ENCODE assay signal across 8 cellular contexts in the genomic region with DNA sequence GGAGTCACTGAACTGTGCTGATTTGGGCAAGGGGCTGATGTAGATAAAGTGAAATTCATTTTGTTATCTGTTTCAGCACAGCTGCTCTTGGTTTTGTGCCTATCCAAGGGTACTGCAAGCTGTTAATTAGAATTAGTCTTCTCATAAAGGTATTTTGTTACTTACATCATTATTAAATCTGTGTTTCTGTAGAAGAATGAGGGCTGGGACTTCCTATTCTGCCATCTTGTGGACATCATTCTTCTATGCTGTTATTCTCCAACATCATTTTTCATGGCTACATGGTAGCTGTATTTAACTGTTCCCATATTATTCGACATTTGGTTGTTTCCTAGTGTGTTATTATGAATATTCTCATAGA.
A peak's percentile ranks its signal among the peaks of the same experiment; 100 is the strongest.
DNase-seq lines count a peak whose midpoint lies in the region; ATAC-seq and TF ChIP-seq lines count a peak whose summit lies in the region.

No MANE protein-coding gene starts in this region.

- H3K27me3 Mint-ChIP-seq in activated T-cell treated with anti-CD3 and anti-CD28 coated beads, Interleukin-2, amount 50 U/mL, for 72 hours (ENCODE audit: low read depth) = no peaks in the 10 kb centered on the region

- peak overlapping the region; percentile 7 for H3K27ac Mint-ChIP-seq in activated T-cell treated with anti-CD3 and anti-CD28 coated beads, Interleukin-2, amount 50 U/mL, for 72 hours

- intact Hi-C loops in PC-9 (cut with micrococcal nuclease; ENCODE audit: unreplicated experiment) = loop anchor here (2.0 to 10.0 kb wide), 2 partner anchors 38 to 272 kb away; no protein-coding TSS in a partner anchor

- no peak overlapping the region for H3K4me2 ChIP-seq in PC-9

- TF ChIP-seq CTCF in PC-9 (conservative IDR thresholded peaks at IDR 0.05) = peak; percentile 43; the same call in 1 of the 2 replicates
- TF ChIP-seq CTCF in fibroblast of mammary gland (conservative IDR thresholded peaks at IDR 0.05; ENCODE audit: control insufficient read depth, insufficient read depth, low read depth, low read length) = peak; percentile 65

- no peaks in the 10 kb centered on the region for H3F3A ChIP-seq in PC-9 (ENCODE audit: insufficient read depth, low read depth)

- H2AFZ ChIP-seq in PC-9 = no peak overlapping the region

- no peaks in the 10 kb centered on the region for H3K9me2 ChIP-seq in PC-9 (ENCODE audit: insufficient read depth)

- no peak overlapping the region for H3K4me3 ChIP-seq in PC-9
- no peak overlapping the region for H3K4me3 ChIP-seq in fibroblast of mammary gland (ENCODE audit: control insufficient read depth, low read depth, low read length)

- 0 out of 2 replicates have a peak, but pooled peaks cover 5% of the 10 kb centered on the region for H3K9me3 ChIP-seq in PC-9 (ENCODE audit: insufficient read depth, low read depth)

- BruUV-seq in PC-9 (replicated peaks; lab: Mats Ljungman, UMichigan) = no TSS peak

- POLR2A ChIA-PET in PC-9 (lab: Charles Lee; ENCODE audit: unreplicated experiment) = interaction anchor here (1.0 kb wide), 2 partner anchors 36 to 77 kb away, joined by 7 to 13 read pairs; no protein-coding TSS in a partner anchor

- no peak for DNase-seq in activated T-cell treated with anti-CD3 and anti-CD28 coated beads, Interleukin-2, amount 50 U/mL, for 72 hours
- DNase-seq in activated T-cell treated with anti-CD3 and anti-CD28 coated beads, Interleukin-2, amount 50 U/mL, for 48 hours = no peak
- DNase-seq in PC-9 (no peak), fibroblast of mammary gland (ENCODE audit: low read depth) (peak; percentile 66), stromal cell of bone marrow (ENCODE audit: low read depth) (peak; percentile 38), 8988T (no peak)
- DNase-seq in effector CD4-positive, alpha-beta T cell = no peak

- CTCF ChIA-PET in PC-9 (lab: Charles Lee) = interaction anchor here (0.8 to 2.1 kb wide), 8 partner anchors 15 to 560 kb away, joined by 3 to 27 read pairs (median 4); a partner anchor contains a TSS

- H3K4me1 Mint-ChIP-seq in activated T-cell treated with anti-CD3 and anti-CD28 coated beads, Interleukin-2, amount 50 U/mL, for 72 hours (ENCODE audit: low read depth) = peaks cover 34% of the 10 kb centered on the region

- no peaks in the 10 kb centered on the region for H3K4me1 ChIP-seq in PC-9 (replicated peaks; ENCODE audit: insufficient read depth)

- peaks cover 0 to 3% of the 10 kb centered on the region in 2 donors for H3K36me3 Mint-ChIP-seq in activated T-cell treated with anti-CD3 and anti-CD28 coated beads, Interleukin-2, amount 50 U/mL, for 72 hours (ENCODE audit: insufficient read depth in 2 of 2)

- H3K36me3 ChIP-seq in PC-9 (ENCODE audit: low read depth) = no peaks in the 10 kb centered on the region

- H3K27ac ChIP-seq in PC-9 = peak overlapping the region; percentile 2; the same call in 1 of the 2 replicates

- H3K9me3 Mint-ChIP-seq in activated T-cell treated with anti-CD3 and anti-CD28 coated beads, Interleukin-2, amount 50 U/mL, for 72 hours = peaks cover 1 to 2% of the 10 kb centered on the region in 2 donors

- no peak for ATAC-seq in activated T-cell treated with anti-CD3 and anti-CD28 coated beads, Interleukin-2, amount 50 U/mL, for 72 hours (replicated peaks in 1 of 2)
- no peak for ATAC-seq in HG03159 (IDR thresholded peaks at IDR 0.05; ENCODE audit: unreplicated experiment)

- H3K27me3 ChIP-seq in PC-9 (ENCODE audit: insufficient read depth, low read depth) = no peaks in the 10 kb centered on the region

- no peaks in the 10 kb centered on the region for H4K20me1 ChIP-seq in PC-9 (ENCODE audit: insufficient read depth)

- H3K79me2 ChIP-seq in PC-9 (ENCODE audit: low read depth) = no peaks in the 10 kb centered on the region

- H3K4me3 Mint-ChIP-seq in activated T-cell treated with anti-CD3 and anti-CD28 coated beads, Interleukin-2, amount 50 U/mL, for 72 hours = peak overlapping the region in 1 of 2 donors; percentile 10

Comparison
In these comparisons a context has a peak if more than half of its experiments do, and no peak if none do; other contexts are left out.
1. DNase-seq: peak in fibroblast of mammary gland (single experiment) and stromal cell of bone marrow (single experiment); none in activated T-cell treated with anti-CD3 and anti-CD28 coated beads, Interleukin-2, amount 50 U/mL, for 72 hours (0 of 2), activated T-cell treated with anti-CD3 and anti-CD28 coated beads, Interleukin-2, amount 50 U/mL, for 48 hours (0 of 2), PC-9 (0 of 2), effector CD4-positive, alpha-beta T cell (single experiment) and 8988T (single experiment).